ENCODE assay signal across 9 cellular contexts in the genomic region with DNA sequence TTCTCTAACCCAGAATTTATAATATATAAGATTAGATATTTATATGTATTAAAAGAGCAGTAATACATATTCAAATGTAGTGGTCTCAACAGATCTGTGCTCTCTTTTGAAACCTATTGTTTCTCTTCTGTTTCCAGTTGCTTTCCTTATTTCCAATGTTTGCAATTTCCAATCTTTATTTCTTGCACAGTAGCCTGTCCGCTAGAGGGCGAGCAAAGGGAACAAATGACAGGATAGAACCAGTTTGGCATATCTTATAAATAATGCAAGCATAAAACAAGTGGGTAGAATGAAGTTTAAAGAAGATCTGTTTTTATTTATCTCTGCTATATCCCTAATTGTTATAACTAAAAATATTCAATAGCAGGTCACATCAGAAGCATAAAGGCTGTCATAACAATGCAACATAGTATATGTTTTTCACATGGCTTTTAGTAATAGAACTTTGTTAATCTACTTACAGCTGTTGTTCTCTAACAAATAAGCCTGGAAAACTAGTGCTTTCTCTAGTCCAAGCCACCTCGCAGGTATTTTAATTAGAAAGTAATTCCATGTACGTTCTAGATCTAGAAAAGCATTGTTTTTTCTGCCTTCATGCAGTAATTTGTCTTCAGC. TPM values are rescaled to one million over a fixed set of nuclear protein-coding genes. Genes with fewer than 3 reads are reported as not detected.
DNase-seq lines count a peak whose midpoint lies in the region; ATAC-seq, FAIRE-seq and TF ChIP-seq lines count a peak whose summit lies in the region.
"Had no signal": no experiment of that assay in that cellular context is flagged by ENCODE, and none has a peak within 500 bp of the region (broad histone marks: within the 10 kb centered on the region; RNA-seq: fewer than 3 reads in every experiment).

No MANE protein-coding gene starts in this region.

- no peak overlapping the region for H2AFZ ChIP-seq in PC-3 (ENCODE audit: low read length)

- BruUV-seq in PC-3 (replicated peaks; lab: Mats Ljungman, UMichigan), result no TSS peak

- no peak overlapping the region for H3K9ac ChIP-seq in PC-3 (ENCODE audit: low read length)

- TF ChIP-seq CTCF in PC-3 (conservative IDR thresholded peaks at IDR 0.05; ENCODE audit: low read depth, low read length), result peak; percentile 91

- ATAC-seq in PC-3 (peak; percentile 56), GM18907 (IDR thresholded peaks at IDR 0.05; ENCODE audit: unreplicated experiment) (no peak), HG02840 (IDR thresholded peaks at IDR 0.05; ENCODE audit: low FRiP score, unreplicated experiment) (no peak)

- no peaks in the 10 kb centered on the region for H4K20me1 ChIP-seq in PC-3 (ENCODE audit: low read length)

- H3K4me3 ChIP-seq in PC-3 (ENCODE audit: low read length), result no peak overlapping the region
- H3K4me3 ChIP-seq: SK-N-MC had no signal

- H3K36me3 ChIP-seq in PC-3 (ENCODE audit: low read depth, low read length), result no peaks in the 10 kb centered on the region

- no peaks in the 10 kb centered on the region for H3K27me3 ChIP-seq in PC-3 (ENCODE audit: low read length)

- POLR2A ChIA-PET in PC-3 (lab: Charles Lee; ENCODE audit: unreplicated experiment), result no interaction called here

- in situ Hi-C loops in Caki2 (cut with HindIII; ENCODE audit: low pct_unique_long_range_greater_than_20kb, low sequenced_read_pairs), result no loop called here

- peak; percentile 14 for DNase-seq in Caki2 (ENCODE audit: low read depth)
- DNase-seq in HuH-7 (ENCODE audit: low spot score), result peak; percentile 23
- peak; percentile 80 for DNase-seq in PC-3
- DNase-seq in activated effector memory CD4-positive, alpha-beta T cell treated with Interleukin-2 at 50 U/mL for 16 hours, result peak; percentile 12
- peak in 1 of 2 donors; percentile 32 for DNase-seq in frontal cortex (ENCODE audit: low spot score in 2 of 2)
- peak; percentile 82 for DNase-seq in pons (ENCODE audit: low spot score)

- no peaks in the 10 kb centered on the region for H3K79me2 ChIP-seq in PC-3 (ENCODE audit: low read length)

- no peak overlapping the region for H3K27ac ChIP-seq in PC-3 (ENCODE audit: low read length)
- H3K27ac ChIP-seq: SK-N-MC had no signal

- CTCF ChIA-PET in PC-3 (lab: Charles Lee), result no interaction called here

- H3K9me2 ChIP-seq in PC-3 (replicated peaks; ENCODE audit: low read length), result no peaks in the 10 kb centered on the region

- H3K4me2 ChIP-seq in PC-3 (ENCODE audit: low read length), result no peak overlapping the region

- H3K4me1 ChIP-seq in PC-3 (ENCODE audit: insufficient read depth, low read length), result peaks cover 15% of the 10 kb centered on the region

- intact Hi-C loops in PC-3 (cut with micrococcal nuclease), result loop anchor here (1.0 to 5.0 kb wide), 7 partner anchors 86 to 591 kb away; a partner anchor contains a TSS

- H3K9me3 ChIP-seq in PC-3 (ENCODE audit: low read length), result no peaks in the 10 kb centered on the region

- H3F3A ChIP-seq in PC-3 (ENCODE audit: low read length, unreplicated experiment), result no peaks in the 10 kb centered on the region

- peak; percentile 88 for FAIRE-seq in frontal cortex (lab: Jason Lieb, UNC)

RNA-seq across cellular contexts. Expression of a gene that starts 15.1 kb away (rescaled TPM):
- total RNA-seq in Caki2 (2014; rRNA removed; shearing (Covaris generic); ENCODE audit: low replicate concordance), result 28.7 and 31.9 TPM in 2 replicates
- total RNA-seq in PC-3 (2014; rRNA removed) (19.1 and 20.2 TPM in 2 replicates), frontal cortex (52.2 TPM)
